In genomic region chr1:241817331-241817792, GRCh38 we compare ENCODE assay signal across 17 cellular contexts. TPM values are rescaled to one million over a fixed set of nuclear protein-coding genes. Genes with fewer than 3 reads are reported as not detected.
DNase-seq lines count a peak whose midpoint lies in the region; ATAC-seq, FAIRE-seq and TF ChIP-seq lines count a peak whose summit lies in the region.
"Had no signal": no experiment of that assay in that cellular context is flagged by ENCODE, and none has a peak within 500 bp of the region (broad histone marks: within the 10 kb centered on the region; RNA-seq: fewer than 3 reads in every experiment).

No MANE protein-coding gene starts in this region.

- ATAC-seq in right lobe of liver (no peak), GM21825 (IDR thresholded peaks at IDR 0.05; ENCODE audit: unreplicated experiment) (no peak)
- ATAC-seq: HepG2, pancreas had no signal

- H3K9me3 ChIP-seq in right lobe of liver: no peaks in the 10 kb centered on the region
- H3K9me3 ChIP-seq: pancreas had no signal

- 88% methylated on average over 1 of the region's 1 CpG for WGBS in right lobe of liver (ENCODE audit: insufficient coverage, low coverage, low lambda C conversion rate, missing lambda C conversion rate)

- no peaks in the 10 kb centered on the region for H3K36me3 ChIP-seq in right lobe of liver
- H3K36me3 ChIP-seq: pancreas, WERI-Rb-1 had no signal

- intact Hi-C loops in right lobe of liver (cut with DNase I): no loop called here

- no peaks in the 10 kb centered on the region for H3K27me3 ChIP-seq in right lobe of liver
- H3K27me3 ChIP-seq: pancreas had no signal

- H3K4me3 ChIP-seq in right lobe of liver: no peak overlapping the region
- H3K4me3 ChIP-seq: pancreas had no signal

- TF ChIP-seq POLR2A in right lobe of liver (IDR thresholded peaks at IDR 0.05): no peak

- FAIRE-seq in GM19239 (lab: Jason Lieb, UNC): peak; percentile 44
- FAIRE-seq: HepG2, pancreas had no signal

- DNase-seq in AG08396 (ENCODE audit: low spot score) (peak; percentile 38), GM19239 (ENCODE audit: insufficient read length, low spot score) (no peak), amniotic stem cell (lab: John Stamatoyannopoulos, UW) (peak; percentile 41), hepatic stellate cell (ENCODE audit: low spot score) (peak; percentile 31), right lobe of liver (no peak), NAMALWA (ENCODE audit: low spot score) (no peak), middle frontal gyrus (ENCODE audit: extremely low spot score, low spot score) (no peak)
- DNase-seq: activated gamma-delta T cell; endodermal cell; islet precursor cell; NCI-H1105; pancreas; stimulated activated CD4-positive, alpha-beta T cell treated with anti-CD3 and anti-CD28 coated beads, Interleukin-12 subunit alpha, Interleukin-12 subunit beta, amount 100 ng/mL, for 4 hours; WERI-Rb-1 had no signal

- no peak for TF ChIP-seq CTCF in right lobe of liver (IDR thresholded peaks at IDR 0.05)

- H3K4me1 ChIP-seq in right lobe of liver: no peaks in the 10 kb centered on the region
- H3K4me1 ChIP-seq: pancreas had no signal

- H3K27ac ChIP-seq in right lobe of liver: no peak overlapping the region
- H3K27ac ChIP-seq: C4-2B, pancreas, WERI-Rb-1 had no signal

RNA-seq across cellular contexts. Expression of gene EXO1, which starts 30.6 kb away (rescaled TPM):
- total RNA-seq in right lobe of liver: 1 to 10 TPM in 2 of 6 experiments, under 1 TPM in 3, not detected in 1; 0.29 to 1.7 (median 0.62) TPM

Comparison
In these comparisons a context has a peak if more than half of its experiments do, and no peak if none do; other contexts are left out.
1. DNase-seq: peak in AG08396 (single experiment), amniotic stem cell (single experiment) and hepatic stellate cell (single experiment); none in GM19239 (single experiment), right lobe of liver (0 of 3), NAMALWA (single experiment) and middle frontal gyrus (single experiment).